In genomic region chr1:224331326-224331725, GRCh38 we compare ENCODE assay signal across 9 cellular contexts. TPM values are rescaled to one million over a fixed set of nuclear protein-coding genes. Genes with fewer than 3 reads are reported as not detected.
DNase-seq lines count a peak whose midpoint lies in the region; ATAC-seq and TF ChIP-seq lines count a peak whose summit lies in the region.
"Had no signal": no experiment of that assay in that cellular context is flagged by ENCODE, and none has a peak within 500 bp of the region (broad histone marks: within the 10 kb centered on the region; RNA-seq: fewer than 3 reads in every experiment).

No MANE protein-coding gene starts in this region.

- H3K4me1 ChIP-seq in HUES48 (ENCODE audit: control insufficient read depth, insufficient read depth, low read length) = peaks cover 7% of the 10 kb centered on the region; the same call in 1 of the 2 replicates

- no peaks in the 10 kb centered on the region for H3K27me3 ChIP-seq in HUES48 (ENCODE audit: control insufficient read depth, insufficient read depth, low read length)

- no peak overlapping the region for H3K27ac ChIP-seq in HUES48 (ENCODE audit: low read depth, low read length)

- peaks cover 3% of the 10 kb centered on the region for H3K36me3 Mint-ChIP-seq in T-helper 1 cell treated with Interleukin-12 subunit alpha and Interleukin-12 subunit beta and Interleukin-4 antibody, amounts not matched to agents 30 μg/mL and 1 μg/mL, for 36 hours (ENCODE audit: low read depth)
- H3K36me3 Mint-ChIP-seq in activated naive CD8-positive, alpha-beta T cell treated with anti-CD3 and anti-CD28 coated beads, Interleukin-2, amount 10 ng/mL, durations not matched to agents 7 days and 5 days = peaks cover 4% of the 10 kb centered on the region
- no peaks in the 10 kb centered on the region for H3K36me3 Mint-ChIP-seq in nephron (ENCODE audit: low read depth)

- peaks cover 3% of the 10 kb centered on the region for H3K36me3 ChIP-seq in HUES48 (ENCODE audit: control insufficient read depth, insufficient read depth, low read length)

- H3K27me3 Mint-ChIP-seq in T-helper 1 cell treated with Interleukin-12 subunit alpha and Interleukin-12 subunit beta and Interleukin-4 antibody, amounts not matched to agents 30 μg/mL and 1 μg/mL, for 36 hours (ENCODE audit: low read depth) = no peaks in the 10 kb centered on the region
- no peaks in the 10 kb centered on the region for H3K27me3 Mint-ChIP-seq in activated naive CD8-positive, alpha-beta T cell treated with anti-CD3 and anti-CD28 coated beads, Interleukin-2, amount 10 ng/mL, durations not matched to agents 7 days and 5 days
- no peaks in the 10 kb centered on the region for H3K27me3 Mint-ChIP-seq in nephron (ENCODE audit: low read depth)

- TF ChIP-seq CTCF in nephron (IDR thresholded peaks at IDR 0.05; ENCODE audit: unreplicated experiment in 3 of 3) = no peak

- peak overlapping the region; percentile 99; the same call in 1 of the 2 replicates for H3K4me3 ChIP-seq in HUES48 (ENCODE audit: low read depth, low read length)

- no peak for ATAC-seq in activated naive CD8-positive, alpha-beta T cell treated with anti-CD3 and anti-CD28 coated beads, Interleukin-2, amount 10 ng/mL, durations not matched to agents 7 days and 5 days (ENCODE audit: low read depth)

- peaks cover 35% of the 10 kb centered on the region for H3K4me1 Mint-ChIP-seq in T-helper 1 cell treated with Interleukin-12 subunit alpha and Interleukin-12 subunit beta and Interleukin-4 antibody, amounts not matched to agents 30 μg/mL and 1 μg/mL, for 36 hours (ENCODE audit: low read depth)
- peaks cover 41% of the 10 kb centered on the region for H3K4me1 Mint-ChIP-seq in activated naive CD8-positive, alpha-beta T cell treated with anti-CD3 and anti-CD28 coated beads, Interleukin-2, amount 10 ng/mL, durations not matched to agents 7 days and 5 days
- peaks cover 30% of the 10 kb centered on the region for H3K4me1 Mint-ChIP-seq in nephron

- no peak overlapping the region for H3K9ac ChIP-seq in HUES48 (ENCODE audit: low read depth, low read length)

- DNase-seq in T-helper 1 cell (no peak), NCI-H1092 (lab: John Stamatoyannopoulos, UW) (no peak), NCI-H524 treated with DMSO at 0.1 percent for 48 hours (lab: John Stamatoyannopoulos, UW) (no peak), ureter (ENCODE audit: low spot score) (no peak)
- no peak for DNase-seq in activated naive CD8-positive, alpha-beta T cell treated with anti-CD3 and anti-CD28 coated beads, Interleukin-2, amount 10 ng/mL, durations not matched to agents 7 days and 5 days
- DNase-seq: amygdala had no signal

- H3K4me3 Mint-ChIP-seq in T-helper 1 cell treated with Interleukin-12 subunit alpha and Interleukin-12 subunit beta and Interleukin-4 antibody, amounts not matched to agents 30 μg/mL and 1 μg/mL, for 36 hours = peak overlapping the region; percentile 96
- peak overlapping the region; percentile 42 for H3K4me3 Mint-ChIP-seq in activated naive CD8-positive, alpha-beta T cell treated with anti-CD3 and anti-CD28 coated beads, Interleukin-2, amount 10 ng/mL, durations not matched to agents 7 days and 5 days
- peak overlapping the region; percentile 95 to 97 (median 97) for H3K4me3 Mint-ChIP-seq in nephron

- no peak overlapping the region for H3K27ac Mint-ChIP-seq in T-helper 1 cell treated with Interleukin-12 subunit alpha and Interleukin-12 subunit beta and Interleukin-4 antibody, amounts not matched to agents 30 μg/mL and 1 μg/mL, for 36 hours
- H3K27ac Mint-ChIP-seq in activated naive CD8-positive, alpha-beta T cell treated with anti-CD3 and anti-CD28 coated beads, Interleukin-2, amount 10 ng/mL, durations not matched to agents 7 days and 5 days = no peak overlapping the region
- H3K27ac Mint-ChIP-seq in nephron = peak overlapping the region; percentile 99 to 100 (median 100)

- H3K9me3 Mint-ChIP-seq in T-helper 1 cell treated with Interleukin-12 subunit alpha and Interleukin-12 subunit beta and Interleukin-4 antibody, amounts not matched to agents 30 μg/mL and 1 μg/mL, for 36 hours = no peaks in the 10 kb centered on the region
- H3K9me3 Mint-ChIP-seq in activated naive CD8-positive, alpha-beta T cell treated with anti-CD3 and anti-CD28 coated beads, Interleukin-2, amount 10 ng/mL, durations not matched to agents 7 days and 5 days = no peaks in the 10 kb centered on the region
- no peaks in the 10 kb centered on the region for H3K9me3 Mint-ChIP-seq in nephron

- no peaks in the 10 kb centered on the region for H3K9me3 ChIP-seq in HUES48 (ENCODE audit: control insufficient read depth, insufficient read depth, low read length)

- POLR2A ChIA-PET in activated naive CD8-positive, alpha-beta T cell treated with anti-CD3 and anti-CD28 coated beads, Interleukin-2, amount 10 ng/mL, durations not matched to agents 7 days and 5 days (lab: Charles Lee) = interaction anchor here (0.8 kb wide), 1 partner anchor 215 kb away, joined by 3 read pairs; no protein-coding TSS in a partner anchor

RNA-seq across cellular contexts. Expression of gene NVL, which starts 1.4 kb away (rescaled TPM):
- total RNA-seq in activated naive CD8-positive, alpha-beta T cell treated with anti-CD3 and anti-CD28 coated beads, Interleukin-2, amount 10 ng/mL, durations not matched to agents 7 days and 5 days = 10 to 100 TPM; 44.1 to 52.7 TPM
- 35.7 TPM for total RNA-seq in ureter

RNA-seq across cellular contexts. Expression of gene CNIH4, which starts 25.4 kb away (rescaled TPM):
- 10 to 100 TPM; 42.3 to 43.1 TPM for total RNA-seq in activated naive CD8-positive, alpha-beta T cell treated with anti-CD3 and anti-CD28 coated beads, Interleukin-2, amount 10 ng/mL, durations not matched to agents 7 days and 5 days
- total RNA-seq in ureter = 53.8 TPM

Comparison
In these comparisons a context has a peak if more than half of its experiments do, and no peak if none do; other contexts are left out.
1. H3K27ac Mint-ChIP-seq: peak in nephron (3 of 3); none in T-helper 1 cell treated with Interleukin-12 subunit alpha and Interleukin-12 subunit beta and Interleukin-4 antibody, amounts not matched to agents 30 μg/mL and 1 μg/mL, for 36 hours (single experiment) and activated naive CD8-positive, alpha-beta T cell treated with anti-CD3 and anti-CD28 coated beads, Interleukin-2, amount 10 ng/mL, durations not matched to agents 7 days and 5 days (single experiment).
2. H3K4me3 Mint-ChIP-seq: peak in every context shown above with its lines; median percentile 97 in nephron; 96 in T-helper 1 cell treated with Interleukin-12 subunit alpha and Interleukin-12 subunit beta and Interleukin-4 antibody, amounts not matched to agents 30 μg/mL and 1 μg/mL, for 36 hours; 42 in activated naive CD8-positive, alpha-beta T cell treated with anti-CD3 and anti-CD28 coated beads, Interleukin-2, amount 10 ng/mL, durations not matched to agents 7 days and 5 days.